ENCODE assay signal across 21 cellular contexts in genomic region chr1:217403321-217403720, GRCh38.
"Had no signal": no experiment of that assay in that cellular context is flagged by ENCODE, and none has a peak within 500 bp of the region (broad histone marks: within the 10 kb centered on the region; RNA-seq: fewer than 3 reads in every experiment).

No MANE protein-coding gene starts in this region.

- H3K27me3 ChIP-seq: body of pancreas, ovary, stomach, testis, upper lobe of right lung had no signal

- H3K4me1 ChIP-seq: body of pancreas, psoas muscle, stomach, testis, upper lobe of right lung had no signal

- H3K4me3 ChIP-seq: body of pancreas, dorsolateral prefrontal cortex, mucosa of descending colon, ovary, psoas muscle, stomach, testis, upper lobe of right lung had no signal

- DNase-seq: activated CD4-positive, alpha-beta memory T cell treated with anti-CD3 and anti-CD28 coated beads, Interleukin-2, amount 10 ng/mL, durations not matched to agents 7 days and 5 days; activated CD4-positive, alpha-beta T cell treated with anti-CD3 and anti-CD28 coated beads for 48 hours; activated CD4-positive, CD25-positive, alpha-beta regulatory T cell; activated CD8-positive, alpha-beta memory T cell treated with anti-CD3 and anti-CD28 coated beads, Interleukin-2, amount 10 ng/mL, durations not matched to agents 7 days and 5 days; amniotic stem cell; body of pancreas; caudate nucleus; dorsolateral prefrontal cortex; foreskin melanocyte; hypothalamus; mucosa of descending colon; naive B cell; ovary; psoas muscle; stimulated activated CD4-positive, alpha-beta T cell treated with anti-CD3 and anti-CD28 coated beads, Interleukin-4, amount 100 ng/mL, for 24 hours; stomach; T-cell; T-helper 9 cell; testis; upper lobe of right lung had no signal

- H3K36me3 ChIP-seq: ovary, stomach, upper lobe of right lung had no signal

- H3K9me3 ChIP-seq: body of pancreas, mucosa of descending colon, ovary, psoas muscle, stomach, testis, upper lobe of right lung had no signal

- H3K27ac ChIP-seq: body of pancreas, dorsolateral prefrontal cortex, epithelial cell of prostate, ovary, psoas muscle, stomach, testis, upper lobe of right lung had no signal
